In genomic region chr1:50667272-50667671, GRCh38 we compare ENCODE assay signal across 16 cellular contexts.
DNase-seq lines count a peak whose midpoint lies in the region; ATAC-seq and TF ChIP-seq lines count a peak whose summit lies in the region.
"Had no signal": no experiment of that assay in that cellular context is flagged by ENCODE, and none has a peak within 500 bp of the region (broad histone marks: within the 10 kb centered on the region; RNA-seq: fewer than 3 reads in every experiment).

No MANE protein-coding gene starts in this region.

- TF ChIP-seq CTCF in thyroid gland (IDR thresholded peaks at IDR 0.05), result no peak

- intact Hi-C loops in thyroid gland (cut with DNase I), result no loop called here

- peaks cover 20 to 27% of the 10 kb centered on the region in 2 donors for H3K4me1 ChIP-seq in thyroid gland
- H3K4me1 ChIP-seq: BLaER1 had no signal

- H3K4me3 ChIP-seq in thyroid gland (replicated peaks in 1 of 3), result no peak overlapping the region
- H3K4me3 ChIP-seq: BLaER1 had no signal

- WGBS in thyroid gland, 2 donors, result 66 to 69% methylated on average over 2 of the region's 2 CpGs

- TF ChIP-seq POLR2A in thyroid gland (IDR thresholded peaks at IDR 0.05), result no peak

- no peak for ATAC-seq in GM18867 (IDR thresholded peaks at IDR 0.05; ENCODE audit: unreplicated experiment)
- ATAC-seq in stimulated activated naive CD8-positive, alpha-beta T cell treated with anti-CD3 and anti-CD28 coated beads, Interleukin-15, Interleukin-2, amounts not matched to agents 100 U/mL and 50 U/mL, for 24 hours, result no peak
- ATAC-seq: esophagus mucosa, Panc1 had no signal

- H3K27me3 ChIP-seq in thyroid gland, result no peaks in the 10 kb centered on the region
- H3K27me3 ChIP-seq: BLaER1, brain microvascular endothelial cell had no signal

- peak; percentile 38 for DNase-seq in NCI-H2196 (lab: John Stamatoyannopoulos, UW; ENCODE audit: unreplicated experiment)
- DNase-seq in NCI-H2196 treated with DMSO at 0.1 percent for 48 hours (lab: John Stamatoyannopoulos, UW; ENCODE audit: unreplicated experiment), result no peak
- peak; percentile 45 for DNase-seq in medulla oblongata (ENCODE audit: extremely low spot score)
- peak in 1 of 2 donors; percentile 7 for DNase-seq in thyroid gland
- DNase-seq in effector CD4-positive, alpha-beta T cell, result no peak
- DNase-seq in stimulated activated naive CD8-positive, alpha-beta T cell treated with anti-CD3 and anti-CD28 coated beads, Interleukin-15, Interleukin-2, amounts not matched to agents 100 U/mL and 50 U/mL, for 24 hours, result no peak
- DNase-seq: activated naive CD4-positive, alpha-beta T cell treated with anti-CD3 and anti-CD28 coated beads, Interleukin-2, amount 10 ng/mL, durations not matched to agents 7 days and 5 days; activated T-cell treated with anti-CD3 and anti-CD28 coated beads, Interleukin-2, amount 50 U/mL, for 24 hours; mammary epithelial cell; trophoblast cell had no signal

- no peaks in the 10 kb centered on the region for H3K9me3 ChIP-seq in thyroid gland
- H3K9me3 ChIP-seq: BLaER1 had no signal

- H3K27ac ChIP-seq in cingulate gyrus (ENCODE audit: low read depth, low read length) (peak overlapping the region; percentile 67), thyroid gland (peak overlapping the region in 2 of 3 donors; percentile 27 to 41)
- H3K27ac ChIP-seq: BLaER1, brain microvascular endothelial cell had no signal

- H3K36me3 ChIP-seq in thyroid gland, result no peaks in the 10 kb centered on the region
- H3K36me3 ChIP-seq: BLaER1, brain microvascular endothelial cell had no signal

Comparison
In these comparisons a context has a peak if more than half of its experiments do, and no peak if none do; other contexts are left out.
1. DNase-seq: peak in NCI-H2196 (single experiment) and medulla oblongata (single experiment); none in NCI-H2196 treated with DMSO at 0.1 percent for 48 hours (single experiment), effector CD4-positive, alpha-beta T cell (single experiment) and stimulated activated naive CD8-positive, alpha-beta T cell treated with anti-CD3 and anti-CD28 coated beads, Interleukin-15, Interleukin-2, amounts not matched to agents 100 U/mL and 50 U/mL, for 24 hours (single experiment).